In the genomic region with DNA sequence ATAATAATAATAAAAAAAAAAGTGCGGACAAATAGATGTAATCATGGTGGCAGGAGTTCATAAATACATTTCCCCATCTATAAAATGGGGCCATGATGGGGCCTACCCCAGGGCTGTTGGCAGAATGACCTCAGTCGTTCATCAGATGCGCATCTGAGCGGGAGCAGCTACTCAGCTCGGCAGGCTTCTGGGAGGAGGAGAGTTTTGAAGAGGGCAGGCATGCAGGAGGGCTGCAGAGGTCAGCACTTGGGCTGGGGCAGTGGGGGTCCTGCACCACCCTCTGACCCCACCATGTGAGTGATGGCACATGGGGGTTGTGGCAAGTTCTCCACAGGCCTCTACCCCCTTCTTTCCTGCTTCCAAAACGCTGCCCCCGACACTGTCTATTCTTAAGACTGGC, we compare ENCODE assay signal across 22 cellular contexts.
DNase-seq lines count a peak whose midpoint lies in the region; ATAC-seq and TF ChIP-seq lines count a peak whose summit lies in the region.
"Had no signal": no experiment of that assay in that cellular context is flagged by ENCODE, and none has a peak within 500 bp of the region (broad histone marks: within the 10 kb centered on the region; RNA-seq: fewer than 3 reads in every experiment).

No MANE protein-coding gene starts in this region.

- WGBS in endodermal cell (ENCODE audit: insufficient coverage in 1 of 2, insufficient read length in 1 of 2), 2 experiments, result 53 to 81% methylated on average over 2 to 7 of the region's 7 CpGs
- no CpG with 5 or more reads among the region's 7 CpGs for WGBS in neuronal stem cell (ENCODE audit: extremely low coverage in 2 of 2, insufficient read length in 2 of 2, insufficient replicate concordance in 1 of 2), 2 donors

- ATAC-seq in PC-3, result no peak
- ATAC-seq: CD8-positive, alpha-beta T cell had no signal

- H2BK120ac ChIP-seq in neuronal stem cell (ENCODE audit: low read depth, low read length), result no peak overlapping the region

- no peak overlapping the region for H3K18ac ChIP-seq in neuronal stem cell (ENCODE audit: low read length)

- H3K9ac ChIP-seq in endodermal cell (ENCODE audit: extremely low read depth, low read length, poor library complexity, severe bottlenecking), result no peak overlapping the region
- no peak overlapping the region for H3K9ac ChIP-seq in neuronal stem cell (ENCODE audit: low read depth, low read length, poor library complexity)
- H3K9ac ChIP-seq in PC-3 (ENCODE audit: low read length), result no peak overlapping the region

- no peak overlapping the region for H2BK5ac ChIP-seq in neuronal stem cell (ENCODE audit: low read length)

- H3K4me1 Mint-ChIP-seq in endodermal cell, result peaks cover 25% of the 10 kb centered on the region
- H3K4me1 Mint-ChIP-seq: B cell had no signal

- H3K27ac Mint-ChIP-seq in endodermal cell, result no peak overlapping the region
- H3K27ac Mint-ChIP-seq: B cell; CD8-positive, alpha-beta T cell had no signal

- CTCF ChIA-PET in PC-3 (lab: Charles Lee), result no interaction called here

- no peaks in the 10 kb centered on the region for H3K27me3 ChIP-seq in endodermal cell (ENCODE audit: control insufficient read depth, insufficient read depth, low read length, poor library complexity, severe bottlenecking)
- H3K27me3 ChIP-seq in neuronal stem cell (ENCODE audit: control insufficient read depth in 3 of 3, insufficient read depth in 3 of 3, low read depth in 1 of 3, low read length in 3 of 3), result no peaks in the 10 kb centered on the region
- no peaks in the 10 kb centered on the region for H3K27me3 ChIP-seq in PC-3 (ENCODE audit: low read length)

- H3K4ac ChIP-seq in neuronal stem cell (ENCODE audit: low read length), result no peak overlapping the region

- H3K23ac ChIP-seq in neuronal stem cell (ENCODE audit: low read depth, low read length, poor library complexity), result no peak overlapping the region

- no peaks in the 10 kb centered on the region for H4K20me1 ChIP-seq in PC-3 (ENCODE audit: low read length)

- H3K9me3 ChIP-seq in endodermal cell (ENCODE audit: control insufficient read depth, low read length), result no peaks in the 10 kb centered on the region
- no peaks in the 10 kb centered on the region for H3K9me3 ChIP-seq in neuronal stem cell (replicated peaks in 1 of 2; ENCODE audit: control insufficient read depth in 2 of 2, insufficient read depth in 1 of 2, low read depth in 1 of 2, low read length in 2 of 2)
- no peaks in the 10 kb centered on the region for H3K9me3 ChIP-seq in PC-3 (ENCODE audit: low read length)

- H3K79me1 ChIP-seq in neuronal stem cell (ENCODE audit: low read depth, low read length), result no peaks in the 10 kb centered on the region

- no peaks in the 10 kb centered on the region for H3K79me2 ChIP-seq in PC-3 (ENCODE audit: low read length)

- H3K36me3 Mint-ChIP-seq in endodermal cell (ENCODE audit: low read depth), result no peaks in the 10 kb centered on the region

- H2AK5ac ChIP-seq in neuronal stem cell (ENCODE audit: low read depth, low read length), result peak overlapping the region; percentile 44

- H3K9me2 ChIP-seq in PC-3 (replicated peaks; ENCODE audit: low read length), result no peaks in the 10 kb centered on the region

- peaks cover 7% of the 10 kb centered on the region for H3K27me3 Mint-ChIP-seq in endodermal cell (ENCODE audit: insufficient read depth)
- H3K27me3 Mint-ChIP-seq: B cell had no signal

- POLR2A ChIA-PET in PC-3 (lab: Charles Lee; ENCODE audit: unreplicated experiment), result no interaction called here

- H2AFZ ChIP-seq in neuronal stem cell (ENCODE audit: low read length) (no peak overlapping the region), PC-3 (ENCODE audit: low read length) (no peak overlapping the region)

- TF ChIP-seq CTCF in endodermal cell (conservative IDR thresholded peaks at IDR 0.05) (no peak), PC-3 (conservative IDR thresholded peaks at IDR 0.05; ENCODE audit: low read depth, low read length) (no peak)

- H3K36me3 ChIP-seq in endodermal cell (ENCODE audit: control insufficient read depth, insufficient read depth, low read length) (no peaks in the 10 kb centered on the region), neuronal stem cell (replicated peaks in 1 of 2; ENCODE audit: control insufficient read depth in 2 of 2, insufficient read depth in 2 of 2, low read length in 2 of 2) (no peaks in the 10 kb centered on the region), PC-3 (ENCODE audit: low read depth, low read length) (no peaks in the 10 kb centered on the region)

- no TSS peak for BruUV-seq in PC-3 (replicated peaks; lab: Mats Ljungman, UMichigan)

- H3K4me3 Mint-ChIP-seq in endodermal cell, result no peak overlapping the region
- H3K4me3 Mint-ChIP-seq: B cell; CD8-positive, alpha-beta T cell had no signal

- H3K9me3 Mint-ChIP-seq in endodermal cell, result no peaks in the 10 kb centered on the region
- H3K9me3 Mint-ChIP-seq: CD8-positive, alpha-beta T cell had no signal

- no peak overlapping the region for H3K14ac ChIP-seq in neuronal stem cell (ENCODE audit: low read length)

- intact Hi-C loops in PC-3 (cut with micrococcal nuclease), result no loop called here

- H2BK12ac ChIP-seq in neuronal stem cell (ENCODE audit: low read length), result no peak overlapping the region

- H3K4me2 ChIP-seq in neuronal stem cell (ENCODE audit: insufficient read depth, low read length, poor library complexity, severe bottlenecking) (no peak overlapping the region), PC-3 (ENCODE audit: low read length) (no peak overlapping the region)

- H3F3A ChIP-seq in PC-3 (ENCODE audit: low read length, unreplicated experiment), result no peaks in the 10 kb centered on the region

- H3K4me3 ChIP-seq in endodermal cell (ENCODE audit: low read length) (no peak overlapping the region), neuronal stem cell (ENCODE audit: low read length in 2 of 2) (no peak overlapping the region), PC-3 (ENCODE audit: low read length) (no peak overlapping the region)

- DNase-seq in NCI-H146 (lab: John Stamatoyannopoulos, UW) (peak; percentile 33), NCI-H146 treated with DMSO at 0.1 percent for 48 hours (lab: John Stamatoyannopoulos, UW; ENCODE audit: unreplicated experiment) (no peak), NCI-H69 (lab: John Stamatoyannopoulos, UW) (peak; percentile 70), endodermal cell (peak; percentile 49), neuronal stem cell (ENCODE audit: low spot score) (no peak), SIG-M5 (lab: John Stamatoyannopoulos, UW) (no peak), PC-3 (no peak), COLO829 (ENCODE audit: low spot score) (no peak)
- DNase-seq: CD8-positive, alpha-beta T cell; DMS79 treated with DMSO at 0.1 percent for 48 hours; GF-D8; KBM-7; MV-4-11; NCI-H1105; NCI-H1694; NCI-H510A; NCI-H774; Right ventricle myocardium superior; RPMI8226 had no signal

- H3K27ac ChIP-seq in endodermal cell (ENCODE audit: low read depth, low read length), result no peak overlapping the region
- H3K27ac ChIP-seq in neuronal stem cell (replicated peaks; ENCODE audit: low read length), result no peak overlapping the region
- H3K27ac ChIP-seq in PC-3 (ENCODE audit: low read length), result no peak overlapping the region
- H3K27ac ChIP-seq: 22Rv1, C4-2B had no signal

- H3K4me1 ChIP-seq in endodermal cell (ENCODE audit: control insufficient read depth, insufficient read depth, low read length) (peaks cover 6% of the 10 kb centered on the region), neuronal stem cell (ENCODE audit: control insufficient read depth in 2 of 2, insufficient read depth in 1 of 2, low read depth in 1 of 2, low read length in 2 of 2) (peaks cover 27 to 31% of the 10 kb centered on the region in 2 donors), PC-3 (ENCODE audit: insufficient read depth, low read length) (no peaks in the 10 kb centered on the region)

- no peak overlapping the region for H4K91ac ChIP-seq in neuronal stem cell (ENCODE audit: low read depth, low read length, poor library complexity)

- no peak overlapping the region for H4K8ac ChIP-seq in neuronal stem cell (ENCODE audit: low read depth, low read length)

- no peak overlapping the region for H2BK15ac ChIP-seq in neuronal stem cell (ENCODE audit: low read length)

Comparison
In these comparisons a context has a peak if more than half of its experiments do, and no peak if none do; other contexts are left out.
1. DNase-seq: peak in NCI-H146 (single experiment), NCI-H69 (single experiment) and endodermal cell (single experiment); none in NCI-H146 treated with DMSO at 0.1 percent for 48 hours (single experiment), neuronal stem cell (single experiment), SIG-M5 (single experiment), PC-3 (single experiment) and COLO829 (single experiment).